In the genomic region with DNA sequence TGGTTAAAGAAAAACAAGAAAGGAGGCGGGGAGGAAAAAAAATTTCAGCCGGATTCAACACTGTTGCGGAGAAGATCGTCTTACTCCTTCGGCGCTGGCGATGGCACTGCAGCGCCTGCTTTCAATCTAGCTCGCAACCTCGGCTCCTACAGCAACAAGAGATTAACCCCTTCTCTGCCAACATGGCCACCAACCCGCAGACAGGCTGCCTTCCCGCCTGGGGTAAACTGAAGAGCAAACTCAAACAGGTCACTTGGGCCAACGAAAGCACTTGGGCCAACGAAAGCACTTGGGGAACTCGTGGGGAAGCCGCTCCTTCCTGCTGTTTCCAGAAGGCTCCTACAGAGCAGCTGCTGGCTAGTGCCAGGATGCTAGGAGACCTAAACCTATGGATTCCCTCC, we compare ENCODE assay signal across 10 cellular contexts.
A peak's percentile ranks its signal among the peaks of the same experiment; 100 is the strongest.
DNase-seq lines count a peak whose midpoint lies in the region; ATAC-seq, FAIRE-seq and TF ChIP-seq lines count a peak whose summit lies in the region.
"Had no signal": no experiment of that assay in that cellular context is flagged by ENCODE, and none has a peak within 500 bp of the region (broad histone marks: within the 10 kb centered on the region; RNA-seq: fewer than 3 reads in every experiment).

No MANE protein-coding gene starts in this region.

- no peak overlapping the region for H3K27ac ChIP-seq in prostate gland
- H3K27ac ChIP-seq: epithelial cell of prostate had no signal

- intact Hi-C loops in prostate gland (cut with DNase I) = no loop called here
- intact Hi-C loops in activated CD4-positive, alpha-beta T cell treated with anti-CD3 and anti-CD28 coated beads for 36 hours (cut with DNase I, micrococcal nuclease) = no loop called here

- no peak for ATAC-seq in activated naive CD8-positive, alpha-beta T cell treated with anti-CD3 and anti-CD28 coated beads, Interleukin-2, amount 50 U/mL, for 24 hours
- ATAC-seq in activated CD4-positive, alpha-beta T cell treated with anti-CD3 and anti-CD28 coated beads for 36 hours = no peak

- CTCF ChIA-PET in activated naive CD4-positive, alpha-beta T cell treated with anti-CD3 and anti-CD28 coated beads, Interleukin-2, amount 10 ng/mL, durations not matched to agents 7 days and 5 days (lab: Charles Lee) = no interaction called here
- CTCF ChIA-PET in activated CD4-positive, alpha-beta T cell treated with anti-CD3 and anti-CD28 coated beads for 36 hours (lab: Charles Lee) = no interaction called here

- TF ChIP-seq CTCF in bronchial epithelial cell (IDR thresholded peaks at IDR 0.05; ENCODE audit: insufficient read depth, low read length, severe bottlenecking) (no peak), prostate gland (IDR thresholded peaks at IDR 0.05) (no peak)

- H3K4me3 ChIP-seq in bronchial epithelial cell (ENCODE audit: low read depth, low read length) (peak overlapping the region; percentile 31), prostate gland (peak overlapping the region; percentile 14)

- H3K4me3 Mint-ChIP-seq in activated naive CD8-positive, alpha-beta T cell treated with anti-CD3 and anti-CD28 coated beads, Interleukin-2, amount 50 U/mL, for 24 hours = no peak overlapping the region
- H3K4me3 Mint-ChIP-seq in activated naive CD4-positive, alpha-beta T cell treated with anti-CD3 and anti-CD28 coated beads, Interleukin-2, amount 10 ng/mL, durations not matched to agents 7 days and 5 days = no peak overlapping the region
- H3K4me3 Mint-ChIP-seq in activated CD4-positive, alpha-beta T cell treated with anti-CD3 and anti-CD28 coated beads for 36 hours = no peak overlapping the region
- H3K4me3 Mint-ChIP-seq: activated B cell treated with CpG ODN at 0.5 μM for 24 hours had no signal

- H3K27me3 ChIP-seq in bronchial epithelial cell (ENCODE audit: control insufficient read depth, insufficient read depth, low read length) (no peaks in the 10 kb centered on the region), prostate gland (replicated peaks; ENCODE audit: insufficient read depth) (no peaks in the 10 kb centered on the region)

- H3K4me1 Mint-ChIP-seq in activated naive CD8-positive, alpha-beta T cell treated with anti-CD3 and anti-CD28 coated beads, Interleukin-2, amount 50 U/mL, for 24 hours = no peaks in the 10 kb centered on the region
- H3K4me1 Mint-ChIP-seq in activated naive CD4-positive, alpha-beta T cell treated with anti-CD3 and anti-CD28 coated beads, Interleukin-2, amount 10 ng/mL, durations not matched to agents 7 days and 5 days = no peaks in the 10 kb centered on the region
- no peaks in the 10 kb centered on the region for H3K4me1 Mint-ChIP-seq in activated CD4-positive, alpha-beta T cell treated with anti-CD3 and anti-CD28 coated beads for 36 hours
- H3K4me1 Mint-ChIP-seq: activated B cell treated with CpG ODN at 0.5 μM for 24 hours had no signal

- H3K36me3 Mint-ChIP-seq in activated naive CD8-positive, alpha-beta T cell treated with anti-CD3 and anti-CD28 coated beads, Interleukin-2, amount 50 U/mL, for 24 hours (ENCODE audit: low read depth) = peaks cover 9% of the 10 kb centered on the region
- H3K36me3 Mint-ChIP-seq in activated naive CD4-positive, alpha-beta T cell treated with anti-CD3 and anti-CD28 coated beads, Interleukin-2, amount 10 ng/mL, durations not matched to agents 7 days and 5 days = peaks cover 37% of the 10 kb centered on the region
- peaks cover 7% of the 10 kb centered on the region for H3K36me3 Mint-ChIP-seq in activated CD4-positive, alpha-beta T cell treated with anti-CD3 and anti-CD28 coated beads for 36 hours (ENCODE audit: low read depth)

- no peak for FAIRE-seq in bronchial epithelial cell (lab: Jason Lieb, UNC)

- no peak for TF ChIP-seq POLR2A in prostate gland (IDR thresholded peaks at IDR 0.05)

- no peaks in the 10 kb centered on the region for H3K9me3 ChIP-seq in prostate gland

- 9% methylated on average over 16 of the region's 16 CpGs for WGBS in prostate gland

- H3K27ac Mint-ChIP-seq in activated naive CD8-positive, alpha-beta T cell treated with anti-CD3 and anti-CD28 coated beads, Interleukin-2, amount 50 U/mL, for 24 hours = no peak overlapping the region
- H3K27ac Mint-ChIP-seq in activated naive CD4-positive, alpha-beta T cell treated with anti-CD3 and anti-CD28 coated beads, Interleukin-2, amount 10 ng/mL, durations not matched to agents 7 days and 5 days = no peak overlapping the region
- no peak overlapping the region for H3K27ac Mint-ChIP-seq in activated CD4-positive, alpha-beta T cell treated with anti-CD3 and anti-CD28 coated beads for 36 hours
- H3K27ac Mint-ChIP-seq: activated B cell treated with CpG ODN at 0.5 μM for 24 hours had no signal

- POLR2A ChIA-PET in activated CD4-positive, alpha-beta T cell treated with anti-CD3 and anti-CD28 coated beads for 36 hours (lab: Charles Lee) = no interaction called here

- peaks cover 8% of the 10 kb centered on the region for H3K9me3 Mint-ChIP-seq in activated naive CD8-positive, alpha-beta T cell treated with anti-CD3 and anti-CD28 coated beads, Interleukin-2, amount 50 U/mL, for 24 hours
- H3K9me3 Mint-ChIP-seq in activated naive CD4-positive, alpha-beta T cell treated with anti-CD3 and anti-CD28 coated beads, Interleukin-2, amount 10 ng/mL, durations not matched to agents 7 days and 5 days = peaks cover 3% of the 10 kb centered on the region
- peaks cover 5% of the 10 kb centered on the region for H3K9me3 Mint-ChIP-seq in activated CD4-positive, alpha-beta T cell treated with anti-CD3 and anti-CD28 coated beads for 36 hours (ENCODE audit: low read depth)

- H3K36me3 ChIP-seq in bronchial epithelial cell (ENCODE audit: control insufficient read depth, insufficient read depth, low read length) (no peaks in the 10 kb centered on the region), prostate gland (no peaks in the 10 kb centered on the region)

- no peaks in the 10 kb centered on the region for H3K27me3 Mint-ChIP-seq in activated naive CD8-positive, alpha-beta T cell treated with anti-CD3 and anti-CD28 coated beads, Interleukin-2, amount 50 U/mL, for 24 hours
- no peaks in the 10 kb centered on the region for H3K27me3 Mint-ChIP-seq in activated naive CD4-positive, alpha-beta T cell treated with anti-CD3 and anti-CD28 coated beads, Interleukin-2, amount 10 ng/mL, durations not matched to agents 7 days and 5 days
- H3K27me3 Mint-ChIP-seq in activated CD4-positive, alpha-beta T cell treated with anti-CD3 and anti-CD28 coated beads for 36 hours = no peaks in the 10 kb centered on the region
- H3K27me3 Mint-ChIP-seq: activated B cell treated with CpG ODN at 0.5 μM for 24 hours had no signal

- no peaks in the 10 kb centered on the region for H3K4me1 ChIP-seq in prostate gland (replicated peaks)

- DNase-seq in C1 segment of cervical spinal cord (lab: John Stamatoyannopoulos, UW) = peak in 12 of 14 donors; percentile 15 to 74 (median 32)
- peak; percentile 13 for DNase-seq in bronchial epithelial cell (ENCODE audit: low read depth)
- peak; percentile 40 for DNase-seq in iPS DF 19.7 (ENCODE audit: low read depth, low spot score)
- peak; percentile 12 for DNase-seq in prostate gland (ENCODE audit: low spot score)
- DNase-seq in activated naive CD8-positive, alpha-beta T cell treated with anti-CD3 and anti-CD28 coated beads, Interleukin-2, amount 50 U/mL, for 24 hours = no peak
- no peak for DNase-seq in DMS53 treated with DMSO at 0.1 percent for 48 hours (lab: John Stamatoyannopoulos, UW; ENCODE audit: unreplicated experiment)
- no peak for DNase-seq in activated naive CD4-positive, alpha-beta T cell treated with anti-CD3 and anti-CD28 coated beads, Interleukin-2, amount 10 ng/mL, durations not matched to agents 7 days and 5 days
- no peak for DNase-seq in activated CD4-positive, alpha-beta T cell treated with anti-CD3 and anti-CD28 coated beads for 36 hours
- DNase-seq: activated B cell treated with CpG ODN at 0.5 μM for 24 hours had no signal

Comparison
In these comparisons a context has a peak if more than half of its experiments do, and no peak if none do; other contexts are left out.
1. DNase-seq: peak in C1 segment of cervical spinal cord (12 of 14), bronchial epithelial cell (single experiment), iPS DF 19.7 (single experiment) and prostate gland (single experiment); none in activated naive CD8-positive, alpha-beta T cell treated with anti-CD3 and anti-CD28 coated beads, Interleukin-2, amount 50 U/mL, for 24 hours (single experiment), DMS53 treated with DMSO at 0.1 percent for 48 hours (single experiment), activated naive CD4-positive, alpha-beta T cell treated with anti-CD3 and anti-CD28 coated beads, Interleukin-2, amount 10 ng/mL, durations not matched to agents 7 days and 5 days (single experiment) and activated CD4-positive, alpha-beta T cell treated with anti-CD3 and anti-CD28 coated beads for 36 hours (single experiment).